Comparison of ENCODE assay signal across 24 cellular contexts in genomic region chrX:47060708-47061107, GRCh38. TPM values are rescaled to one million over a fixed set of nuclear protein-coding genes. Genes with fewer than 3 reads are reported as not detected.
"Had no signal": no experiment of that assay in that cellular context is flagged by ENCODE, and none has a peak within 500 bp of the region (broad histone marks: within the 10 kb centered on the region; RNA-seq: fewer than 3 reads in every experiment).

No MANE protein-coding gene starts in this region.

- H3K27me3 ChIP-seq: esophagus muscularis mucosa, gastrocnemius medialis, neutrophil, right atrium auricular region, suprapubic skin, thyroid gland, upper lobe of left lung, uterus had no signal

- ATAC-seq: gastrocnemius medialis; heart right ventricle; left ventricle myocardium superior; mucosa of descending colon; naive thymus-derived CD8-positive, alpha-beta T cell; stimulated activated effector memory CD8-positive, alpha-beta T cell treated with anti-CD3 and anti-CD28 coated beads, Interleukin-12 subunit alpha, Interleukin-12 subunit beta, amount 100 ng/mL, for 72 hours; stimulated activated naive CD8-positive, alpha-beta T cell treated with anti-CD3 and anti-CD28 coated beads, Interleukin-15, Interleukin-2, amounts not matched to agents 100 U/mL and 50 U/mL, for 24 hours had no signal

- H3K9me3 Mint-ChIP-seq: immature natural killer cell; naive thymus-derived CD8-positive, alpha-beta T cell; stimulated activated effector memory CD8-positive, alpha-beta T cell treated with anti-CD3 and anti-CD28 coated beads, Interleukin-12 subunit alpha, Interleukin-12 subunit beta, amount 100 ng/mL, for 72 hours had no signal

- H3K4me3 Mint-ChIP-seq: immature natural killer cell; naive thymus-derived CD8-positive, alpha-beta T cell; stimulated activated effector memory CD8-positive, alpha-beta T cell treated with anti-CD3 and anti-CD28 coated beads, Interleukin-12 subunit alpha, Interleukin-12 subunit beta, amount 100 ng/mL, for 72 hours had no signal

- H3K4me2 ChIP-seq: smooth muscle cell had no signal

- DNase-seq: effector memory CD4-positive, alpha-beta T cell; gastrocnemius medialis; heart right ventricle; immature natural killer cell; left ventricle myocardium superior; mesendoderm; mucosa of descending colon; naive thymus-derived CD8-positive, alpha-beta T cell; posterior cingulate gyrus; stimulated activated CD4-positive, alpha-beta T cell treated with anti-CD3 and anti-CD28 coated beads, Interleukin-2, amount 100 ng/mL, for 48 hours; stimulated activated naive CD8-positive, alpha-beta T cell treated with anti-CD3 and anti-CD28 coated beads, Interleukin-15, Interleukin-2, amounts not matched to agents 100 U/mL and 50 U/mL, for 24 hours; thyroid gland; upper lobe of left lung; uterus had no signal

- H3K36me3 ChIP-seq: gastrocnemius medialis, neutrophil, right atrium auricular region, suprapubic skin, thyroid gland, upper lobe of left lung, uterus had no signal

- H3K27ac ChIP-seq: epithelial cell of prostate, esophagus muscularis mucosa, gastrocnemius medialis, heart right ventricle, neutrophil, right atrium auricular region, suprapubic skin, thyroid gland, upper lobe of left lung, uterus had no signal

- H3K4me1 Mint-ChIP-seq: immature natural killer cell; naive thymus-derived CD8-positive, alpha-beta T cell; stimulated activated effector memory CD8-positive, alpha-beta T cell treated with anti-CD3 and anti-CD28 coated beads, Interleukin-12 subunit alpha, Interleukin-12 subunit beta, amount 100 ng/mL, for 72 hours had no signal

- H3K27me3 Mint-ChIP-seq: naive thymus-derived CD8-positive, alpha-beta T cell had no signal

- H3K4me3 ChIP-seq: esophagus muscularis mucosa, gastrocnemius medialis, heart right ventricle, lung, mucosa of descending colon, right atrium auricular region, smooth muscle cell, suprapubic skin, thyroid gland, upper lobe of left lung, uterus had no signal

- H3K9me3 ChIP-seq: esophagus muscularis mucosa, gastrocnemius medialis, heart right ventricle, mucosa of descending colon, neutrophil, right atrium auricular region, suprapubic skin, thyroid gland, upper lobe of left lung, uterus had no signal

- H3K4me1 ChIP-seq: esophagus muscularis mucosa, gastrocnemius medialis, heart right ventricle, right atrium auricular region, suprapubic skin, thyroid gland, upper lobe of left lung, uterus had no signal

- H3K36me3 Mint-ChIP-seq: immature natural killer cell; naive thymus-derived CD8-positive, alpha-beta T cell; stimulated activated effector memory CD8-positive, alpha-beta T cell treated with anti-CD3 and anti-CD28 coated beads, Interleukin-12 subunit alpha, Interleukin-12 subunit beta, amount 100 ng/mL, for 72 hours had no signal

- H3K27ac Mint-ChIP-seq: immature natural killer cell; naive thymus-derived CD8-positive, alpha-beta T cell; stimulated activated effector memory CD8-positive, alpha-beta T cell treated with anti-CD3 and anti-CD28 coated beads, Interleukin-12 subunit alpha, Interleukin-12 subunit beta, amount 100 ng/mL, for 72 hours had no signal

RNA-seq across cellular contexts. Expression of gene RGN, which starts 17.5 kb away (rescaled TPM):
- total RNA-seq: naive thymus-derived CD8-positive, alpha-beta T cell; osteocyte had no signal
- polyA plus RNA-seq: immature natural killer cell; keratinocyte; naive thymus-derived CD8-positive, alpha-beta T cell had no signal
